14 cellular contexts compared by ENCODE assay signal in genomic region chr3:15894382-15894781, GRCh38.
"Had no signal": no experiment of that assay in that cellular context is flagged by ENCODE, and none has a peak within 500 bp of the region (broad histone marks: within the 10 kb centered on the region; RNA-seq: fewer than 3 reads in every experiment).

No MANE protein-coding gene starts in this region.

- H3K4me1 ChIP-seq: adrenal gland, left lung, SJCRH30, tibial nerve had no signal

- H3K27ac ChIP-seq: adrenal gland, left lung, neutrophil, SJCRH30, tibial nerve had no signal

- DNase-seq: activated CD4-positive, alpha-beta memory T cell treated with anti-CD3 and anti-CD28 coated beads, Interleukin-2, amount 10 ng/mL, durations not matched to agents 7 days and 5 days; activated CD4-positive, alpha-beta T cell treated with anti-CD3 and anti-CD28 coated beads for 4 hours; activated effector memory CD4-positive, alpha-beta T cell treated with Interleukin-2 at 50 U/mL for 16 hours; activated T-cell treated with anti-CD3 and anti-CD28 coated beads, Interleukin-2, amount 50 U/mL, for 4 hours; adrenal gland; effector memory CD4-positive, alpha-beta T cell; islet precursor cell; left lung; natural killer cell; SJCRH30; stimulated activated naive CD8-positive, alpha-beta T cell treated with anti-CD3 and anti-CD28 coated beads, Interleukin-15, amount 100 ng/mL, for 72 hours had no signal

- H3K36me3 ChIP-seq: adrenal gland, left lung, neutrophil, SJCRH30, tibial nerve had no signal

- H3K27me3 ChIP-seq: adrenal gland, left lung, neutrophil, SJCRH30, tibial nerve had no signal

- ATAC-seq: activated T-cell treated with anti-CD3 and anti-CD28 coated beads, Interleukin-2, amount 50 U/mL, for 4 hours; left lung; natural killer cell; stimulated activated naive CD8-positive, alpha-beta T cell treated with anti-CD3 and anti-CD28 coated beads, Interleukin-15, amount 100 ng/mL, for 72 hours had no signal

- H3K4me3 ChIP-seq: adrenal gland, left lung, SJCRH30, smooth muscle cell, tibial nerve had no signal

- H3K9me3 ChIP-seq: adrenal gland, neutrophil, SJCRH30 had no signal
